22 cellular contexts compared by ENCODE assay signal in genomic region chr12:122856999-122857671, GRCh38. TPM values are rescaled to one million over a fixed set of nuclear protein-coding genes. Genes with fewer than 3 reads are reported as not detected.
DNase-seq lines count a peak whose midpoint lies in the region; ATAC-seq, FAIRE-seq and TF ChIP-seq lines count a peak whose summit lies in the region.
"Had no signal": no experiment of that assay in that cellular context is flagged by ENCODE, and none has a peak within 500 bp of the region (broad histone marks: within the 10 kb centered on the region; RNA-seq: fewer than 3 reads in every experiment).

No MANE protein-coding gene starts in this region.

- no peaks in the 10 kb centered on the region for H3K27me3 Mint-ChIP-seq in CD4-positive, alpha-beta memory T cell
- H3K27me3 Mint-ChIP-seq: T-cell had no signal

- no TSS peak for BruUV-seq in HepG2 (replicated peaks; lab: Mats Ljungman, UMichigan)

- WGBS in HepG2 (ENCODE audit: low lambda C conversion rate), result 86% methylated on average over 22 of the region's 24 CpGs

- TF ChIP-seq CTCF in bronchial epithelial cell (IDR thresholded peaks at IDR 0.05; ENCODE audit: insufficient read depth, low read length, severe bottlenecking), result no peak
- TF ChIP-seq CTCF in HepG2 (CRISPR knock-in tag; IDR thresholded peaks at IDR 0.05), result no peak

- H3K9ac ChIP-seq in HepG2 (ENCODE audit: insufficient read depth, low read depth, low read length), result no peak overlapping the region

- no peak overlapping the region for H3K4me2 ChIP-seq in HepG2 (ENCODE audit: low read depth, low read length)

- H3K4me3 ChIP-seq in CD4-positive, alpha-beta memory T cell (ENCODE audit: low read length in 2 of 2), result no peak overlapping the region
- H3K4me3 ChIP-seq in bronchial epithelial cell (ENCODE audit: low read depth, low read length) (no peak overlapping the region), HepG2 (replicated peaks in 1 of 3; ENCODE audit: insufficient read depth in 1 of 3, low read depth in 2 of 3, low read length in 3 of 3) (no peak overlapping the region)
- H3K4me3 ChIP-seq: adrenal gland, testis had no signal

- H3K36me3 ChIP-seq in CD4-positive, alpha-beta memory T cell (ENCODE audit: insufficient read depth, low read length), result peaks cover 11% of the 10 kb centered on the region
- peaks cover 16% of the 10 kb centered on the region for H3K36me3 ChIP-seq in bronchial epithelial cell (ENCODE audit: control insufficient read depth, insufficient read depth, low read length)
- H3K36me3 ChIP-seq in HepG2 (replicated peaks in 1 of 2; ENCODE audit: control insufficient read depth in 1 of 2, insufficient read depth in 2 of 2, low read length in 2 of 2), result peaks cover 0 to 3% of the 10 kb centered on the region in 2 experiments; a peak in 2 of 5 replicates

- no peak for DNase-seq in CD4-positive, alpha-beta memory T cell
- peak; percentile 73 for DNase-seq in HuH-7 (ENCODE audit: low spot score)
- DNase-seq in bronchial epithelial cell (ENCODE audit: low read depth), result no peak
- peak; percentile 59 for DNase-seq in HepG2 (ENCODE audit: low spot score)
- no peak for DNase-seq in AG08395 (ENCODE audit: low spot score)
- DNase-seq in GM19239 (ENCODE audit: insufficient read length, low spot score), result no peak
- DNase-seq: activated CD4-positive, alpha-beta T cell treated with anti-CD3 and anti-CD28 coated beads for 48 hours; activated CD8-positive, alpha-beta memory T cell treated with anti-CD3 and anti-CD28 coated beads, Interleukin-2, amount 50 U/mL, for 4 hours; activated effector memory CD4-positive, alpha-beta T cell treated with Interleukin-2 at 50 U/mL for 16 hours; adrenal gland; Caco-2; effector memory CD4-positive, alpha-beta T cell; Kasumi-1; NCI-H1105 treated with DMSO at 0.1 percent for 48 hours; NCI-H524 treated with DMSO at 0.1 percent for 48 hours; retina; stimulated activated CD4-positive, alpha-beta T cell treated with anti-CD3 and anti-CD28 coated beads, Interleukin-12 subunit alpha, Interleukin-12 subunit beta, amount 100 ng/mL, for 4 hours; T-cell; testis had no signal

- H3K36me3 Mint-ChIP-seq in CD4-positive, alpha-beta memory T cell, result peaks cover 7 to 34% of the 10 kb centered on the region in 2 donors

- no peak for TF ChIP-seq RAD21 in HepG2 (CRISPR knock-in tag; IDR thresholded peaks at IDR 0.05)

- POLR2A ChIA-PET in CD4-positive, alpha-beta memory T cell (lab: Charles Lee; ENCODE audit: partially characterized antibody), result interaction anchor here (0.8 to 1.2 kb wide), 2 partner anchors 21 to 63 kb away, joined by 3 read pairs; no protein-coding TSS in a partner anchor
- POLR2A ChIA-PET in HepG2 (lab: Yijun Ruan, JAX), result no interaction called here

- H3K27me3 ChIP-seq in CD4-positive, alpha-beta memory T cell (ENCODE audit: insufficient read depth, low read length), result no peaks in the 10 kb centered on the region
- no peaks in the 10 kb centered on the region for H3K27me3 ChIP-seq in bronchial epithelial cell (ENCODE audit: control insufficient read depth, insufficient read depth, low read length)
- H3K27me3 ChIP-seq in HepG2 (ENCODE audit: control insufficient read depth in 1 of 2, insufficient read depth in 2 of 2, low read length in 2 of 2), result no peaks in the 10 kb centered on the region
- H3K27me3 ChIP-seq: adrenal gland, testis had no signal

- H3K4me1 Mint-ChIP-seq in CD4-positive, alpha-beta memory T cell, result peaks cover 0 to 5% (median 0%) of the 10 kb centered on the region in 4 donors

- no peak overlapping the region for H3K4me3 Mint-ChIP-seq in CD4-positive, alpha-beta memory T cell
- H3K4me3 Mint-ChIP-seq: T-cell had no signal

- H3K27ac Mint-ChIP-seq in CD4-positive, alpha-beta memory T cell, result peak overlapping the region in 4 of 7 donors; percentile 25 to 77 (median 74)
- H3K27ac Mint-ChIP-seq: T-cell had no signal

- TF ChIP-seq EP300 in HepG2 (IDR thresholded peaks at IDR 0.05; ENCODE audit: low read depth in 2 of 2, low read length in 2 of 2) (no peak; a peak in 1 of 4 replicates), HepG2 (CRISPR knock-in tag; IDR thresholded peaks at IDR 0.05; ENCODE audit: borderline replicate concordance) (no peak)

- H3K79me2 ChIP-seq in HepG2 (ENCODE audit: insufficient read depth, low read length), result no peaks in the 10 kb centered on the region

- H3K27ac ChIP-seq in CD4-positive, alpha-beta memory T cell (ENCODE audit: low read depth, low read length), result no peak overlapping the region
- peak overlapping the region; percentile 26 for H3K27ac ChIP-seq in HepG2 (ENCODE audit: extremely low read length, insufficient read depth, low read length)
- H3K27ac ChIP-seq: adrenal gland, testis had no signal

- intact Hi-C loops in CD4-positive, alpha-beta memory T cell (cut with micrococcal nuclease), result no loop called here
- intact Hi-C loops in HepG2 (cut with micrococcal nuclease; ENCODE audit: unreplicated experiment), result no loop called here

- H2AFZ ChIP-seq in HepG2 (ENCODE audit: low read length), result no peak overlapping the region

- ATAC-seq in HepG2 (peak; percentile 3; the same call in 1 of the 3 replicates), GM21528 (IDR thresholded peaks at IDR 0.05; ENCODE audit: low FRiP score, unreplicated experiment) (no peak), GM18517 (IDR thresholded peaks at IDR 0.05; ENCODE audit: unreplicated experiment) (no peak)
- ATAC-seq: Right ventricle myocardium inferior, T-cell had no signal

- no peaks in the 10 kb centered on the region for H3K9me3 Mint-ChIP-seq in CD4-positive, alpha-beta memory T cell
- H3K9me3 Mint-ChIP-seq: T-cell had no signal

- H3K9me3 ChIP-seq in CD4-positive, alpha-beta memory T cell (ENCODE audit: control insufficient read depth in 1 of 2, low read length in 2 of 2), result no peaks in the 10 kb centered on the region
- H3K9me3 ChIP-seq in HepG2 (ENCODE audit: low read length), result no peaks in the 10 kb centered on the region
- H3K9me3 ChIP-seq: adrenal gland, Caco-2, testis had no signal

- FAIRE-seq in bronchial epithelial cell (lab: Jason Lieb, UNC), result peak; percentile 80
- FAIRE-seq in HepG2 (lab: Jason Lieb, UNC), result peak; percentile 36
- FAIRE-seq in GM19239 (lab: Jason Lieb, UNC), result no peak

- in situ Hi-C loops in HepG2 (cut with HindIII; ENCODE audit: extremely low pct_ligation_motif_present, low pct_unique_long_range_greater_than_20kb), result loop anchor here (25.0 kb wide), 1 partner anchor 380 kb away; the partner anchor contains the start of genes MPHOSPH9 and MTRFR

- TF ChIP-seq POLR2A in HepG2 (IDR thresholded peaks at IDR 0.05; ENCODE audit: insufficient read depth in 1 of 2, low read depth in 2 of 2, low read length in 2 of 2), result no peak

- peaks cover 5% of the 10 kb centered on the region for H3K4me1 ChIP-seq in CD4-positive, alpha-beta memory T cell (ENCODE audit: insufficient read depth, low read length)
- H3K4me1 ChIP-seq in HepG2 (ENCODE audit: insufficient read depth, low read length), result peaks cover 33% of the 10 kb centered on the region

- CTCF ChIA-PET in CD4-positive, alpha-beta memory T cell (lab: Charles Lee; ENCODE audit: partially characterized antibody), result interaction anchor here (0.7 to 10.9 kb wide), 9 partner anchors 11 to 92 kb away, joined by 3 to 268 read pairs (median 4); no protein-coding TSS in a partner anchor
- CTCF ChIA-PET in HepG2 (lab: Yijun Ruan, JAX; ENCODE audit: low intra/inter-chr PET ratio, low total read pairs), result no interaction called here

- H4K20me1 ChIP-seq in HepG2 (ENCODE audit: insufficient read depth, low read length), result no peaks in the 10 kb centered on the region

RNA-seq across cellular contexts. Expression of gene HIP1R, which starts 21.9 kb away (rescaled TPM):
- 10 to 100 TPM; 87.7 to 88.3 TPM for total RNA-seq in CD4-positive, alpha-beta memory T cell
- polyA plus RNA-seq in CD4-positive, alpha-beta memory T cell, result 10 to 100 TPM in 1 of 2 donors, 1 to 10 TPM in 1; 4.5 to 11.2 TPM
- total RNA-seq in bronchial epithelial cell, result 36.1 TPM in 2 replicates
- total RNA-seq in HepG2 (2016; rRNA removed; fragmentation: Illumina TruSeq; extraction: Trizol), result 8.2 and 18.4 TPM in 2 replicates
- 2.2 and 2.5 TPM in 2 replicates for total RNA-seq in HepG2 (2016; cell fraction: cytosol; rRNA removed; fragmentation: Illumina TruSeq; extraction: Trizol; ENCODE audit: low read depth)
- total RNA-seq in HepG2 (2016; cell fraction: insoluble cytoplasmic fraction; rRNA removed; fragmentation: Illumina TruSeq; extraction: Trizol), result 6.5 and 17.6 TPM in 2 replicates
- 4.3 and 5.1 TPM in 2 replicates for total RNA-seq in HepG2 (2016; cell fraction: membrane; rRNA removed; fragmentation: Illumina TruSeq; extraction: Trizol)
- total RNA-seq in HepG2 (2016; cell fraction: nucleus; rRNA removed; fragmentation: Illumina TruSeq; extraction: Trizol), result 19.5 and 20.1 TPM in 2 replicates
- polyA plus RNA-seq in HepG2 (2011; rRNA removed), result 25.5 and 36.0 TPM in 2 replicates
- polyA plus RNA-seq in HepG2 (2011; cell fraction: cytosol; rRNA removed), result 5.2 and 9.3 TPM in 2 replicates
- 174 and 222 TPM in 2 replicates for polyA plus RNA-seq in HepG2 (2011; cell fraction: nucleus; rRNA removed)
- polyA plus RNA-seq in HepG2 (2012), result 10.1 and 13.1 TPM in 2 replicates
- polyA plus RNA-seq in HepG2 (2016; cell fraction: cytosol; fragmentation: Illumina TruSeq; extraction: Trizol; ENCODE audit: low read depth), result 0.78 and 1.1 TPM in 2 replicates
- 6.1 and 6.5 TPM in 2 replicates for polyA plus RNA-seq in HepG2 (2016; cell fraction: insoluble cytoplasmic fraction; fragmentation: Illumina TruSeq; extraction: Trizol; ENCODE audit: low read depth)
- polyA plus RNA-seq in HepG2 (2016; cell fraction: membrane; fragmentation: Illumina TruSeq; extraction: Trizol; ENCODE audit: low read depth), result 2.0 and 2.2 TPM in 2 replicates
- 42.8 and 47.4 TPM in 2 replicates for polyA plus RNA-seq in HepG2 (2016; cell fraction: nucleus; fragmentation: Illumina TruSeq; extraction: Trizol; ENCODE audit: insufficient read depth, low read depth)
- 51.3 and 57.2 TPM in 2 replicates for polyA minus RNA-seq in HepG2 (2011; rRNA and poly(A)+ RNA removed; ENCODE audit: low replicate concordance)
- 5.3 and 6.5 TPM in 2 replicates for polyA minus RNA-seq in HepG2 (2011; cell fraction: cytosol; rRNA and poly(A)+ RNA removed)
- polyA minus RNA-seq in HepG2 (2011; cell fraction: nucleus; rRNA and poly(A)+ RNA removed), result 28.3 and 30.6 TPM in 2 replicates

RNA-seq across cellular contexts. Expression of gene VPS37B, which starts 38.8 kb away (rescaled TPM):
- total RNA-seq in CD4-positive, alpha-beta memory T cell, result 10 to 100 TPM; 22.8 to 23.7 TPM
- 10 to 100 TPM; 18.8 to 21.6 TPM for polyA plus RNA-seq in CD4-positive, alpha-beta memory T cell
- total RNA-seq in bronchial epithelial cell, result 22.7 and 25.0 TPM in 2 replicates
- total RNA-seq in HepG2 (2016; rRNA removed; fragmentation: Illumina TruSeq; extraction: Trizol), result 5.3 TPM in 2 replicates
- 1.5 and 1.6 TPM in 2 replicates for total RNA-seq in HepG2 (2016; cell fraction: cytosol; rRNA removed; fragmentation: Illumina TruSeq; extraction: Trizol; ENCODE audit: low read depth)
- total RNA-seq in HepG2 (2016; cell fraction: insoluble cytoplasmic fraction; rRNA removed; fragmentation: Illumina TruSeq; extraction: Trizol), result 4.0 and 5.3 TPM in 2 replicates
- 5.1 and 5.2 TPM in 2 replicates for total RNA-seq in HepG2 (2016; cell fraction: membrane; rRNA removed; fragmentation: Illumina TruSeq; extraction: Trizol)
- 3.6 and 4.5 TPM in 2 replicates for total RNA-seq in HepG2 (2016; cell fraction: nucleus; rRNA removed; fragmentation: Illumina TruSeq; extraction: Trizol)
- polyA plus RNA-seq in HepG2 (2011; rRNA removed), result 4.6 and 4.8 TPM in 2 replicates
- 7.4 and 7.7 TPM in 2 replicates for polyA plus RNA-seq in HepG2 (2011; cell fraction: cytosol; rRNA removed)
- polyA plus RNA-seq in HepG2 (2011; cell fraction: nucleus; rRNA removed), result 7.8 and 10.1 TPM in 2 replicates
- polyA plus RNA-seq in HepG2 (2012), result 4.7 and 5.8 TPM in 2 replicates
- polyA plus RNA-seq in HepG2 (2016; cell fraction: cytosol; fragmentation: Illumina TruSeq; extraction: Trizol; ENCODE audit: low read depth), result 1.9 and 2.0 TPM in 2 replicates
- polyA plus RNA-seq in HepG2 (2016; cell fraction: insoluble cytoplasmic fraction; fragmentation: Illumina TruSeq; extraction: Trizol; ENCODE audit: low read depth), result 6.9 and 8.5 TPM in 2 replicates
- polyA plus RNA-seq in HepG2 (2016; cell fraction: membrane; fragmentation: Illumina TruSeq; extraction: Trizol; ENCODE audit: low read depth), result 4.4 and 4.6 TPM in 2 replicates
- polyA plus RNA-seq in HepG2 (2016; cell fraction: nucleus; fragmentation: Illumina TruSeq; extraction: Trizol; ENCODE audit: insufficient read depth, low read depth), result 8.1 and 10.3 TPM in 2 replicates
- polyA minus RNA-seq in HepG2 (2011; rRNA and poly(A)+ RNA removed; ENCODE audit: low replicate concordance), result 7.0 and 9.7 TPM in 2 replicates
- polyA minus RNA-seq in HepG2 (2011; cell fraction: cytosol; rRNA and poly(A)+ RNA removed), result 6.2 and 6.3 TPM in 2 replicates
- polyA minus RNA-seq in HepG2 (2011; cell fraction: nucleus; rRNA and poly(A)+ RNA removed), result 8.0 and 8.7 TPM in 2 replicates

Comparison
In these comparisons a context has a peak if more than half of its experiments do, and no peak if none do; other contexts are left out.
1. DNase-seq: peak in HuH-7 (single experiment) and HepG2 (single experiment); none in CD4-positive, alpha-beta memory T cell (0 of 5), bronchial epithelial cell (single experiment), AG08395 (single experiment) and GM19239 (single experiment).